Comparison of ENCODE assay signal across 27 cellular contexts in the genomic region with DNA sequence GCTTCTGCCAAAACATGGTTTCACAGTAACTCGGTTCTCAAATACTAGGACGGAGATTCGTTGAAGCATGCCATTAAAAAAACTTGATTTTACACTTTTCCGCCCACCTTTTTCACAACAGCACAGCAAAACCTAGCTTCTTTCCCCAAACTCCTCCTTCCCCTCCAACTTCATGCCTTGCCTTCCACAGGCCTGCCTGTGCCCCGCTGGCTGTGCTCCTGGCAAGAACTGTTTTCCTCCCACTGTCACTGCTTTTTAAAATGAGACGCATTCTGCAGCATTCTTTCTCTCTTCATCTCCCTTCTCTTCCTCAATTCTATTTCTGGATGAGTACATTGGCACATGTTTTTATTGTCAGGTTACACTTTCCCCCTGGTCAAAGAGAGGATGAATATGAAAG.
"Had no signal": no experiment of that assay in that cellular context is flagged by ENCODE, and none has a peak within 500 bp of the region (broad histone marks: within the 10 kb centered on the region; RNA-seq: fewer than 3 reads in every experiment).

No MANE protein-coding gene starts in this region.

- ATAC-seq: heart right ventricle; left colon; left lung; lower lobe of right lung; mucosa of descending colon; naive thymus-derived CD8-positive, alpha-beta T cell; pancreas; right cardiac atrium; sciatic nerve; stimulated activated naive B cell treated with anti-CD40 and anti-IgM and Interleukin-4, amounts not matched to agents 10 μg/mL and 1 μg/mL and 100 μg/mL, for 72 hours; stimulated activated naive CD8-positive, alpha-beta T cell treated with anti-CD3 and anti-CD28 coated beads, Interleukin-15, Interleukin-2, amounts not matched to agents 100 U/mL and 50 U/mL, for 24 hours had no signal

- H3K4me3 Mint-ChIP-seq: mesothelial cell of epicardium; naive thymus-derived CD8-positive, alpha-beta T cell; nephron; neural crest cell; stimulated activated naive B cell treated with anti-CD40 and anti-IgM and Interleukin-4, amounts not matched to agents 10 μg/mL and 1 μg/mL and 100 μg/mL, for 72 hours had no signal

- DNase-seq: heart right ventricle; kidney; left colon; left lung; lower lobe of right lung; mammary epithelial cell; mesenchymal stem cell; mucosa of descending colon; naive thymus-derived CD8-positive, alpha-beta T cell; nucleus accumbens; pancreas; retina; right cardiac atrium; stimulated activated CD4-positive, alpha-beta T cell treated with anti-CD3 and anti-CD28 coated beads, Interleukin-12 subunit alpha, Interleukin-12 subunit beta, amount 100 ng/mL, for 4 hours; stimulated activated CD4-positive, alpha-beta T cell treated with anti-CD3 and anti-CD28 coated beads, Interleukin-15, amount 100 ng/mL, for 24 hours; stimulated activated CD4-positive, alpha-beta T cell treated with anti-CD3 and anti-CD28 coated beads, Interleukin-2, amount 100 ng/mL, for 24 hours; stimulated activated CD4-positive, alpha-beta T cell treated with anti-CD3 and anti-CD28 coated beads, Interleukin-4, amount 100 ng/mL, for 1 hour; stimulated activated naive B cell treated with anti-CD40 and anti-IgM and Interleukin-4, amounts not matched to agents 10 μg/mL and 1 μg/mL and 100 μg/mL, for 72 hours; stimulated activated naive CD8-positive, alpha-beta T cell treated with anti-CD3 and anti-CD28 coated beads, Interleukin-15, Interleukin-2, amounts not matched to agents 100 U/mL and 50 U/mL, for 24 hours; stomach; tibial artery; trophoblast cell; uterus had no signal

- H3K4me1 Mint-ChIP-seq: neural crest cell; stimulated activated naive B cell treated with anti-CD40 and anti-IgM and Interleukin-4, amounts not matched to agents 10 μg/mL and 1 μg/mL and 100 μg/mL, for 72 hours had no signal

- H3K9me3 Mint-ChIP-seq: mesothelial cell of epicardium; neural crest cell; stimulated activated naive B cell treated with anti-CD40 and anti-IgM and Interleukin-4, amounts not matched to agents 10 μg/mL and 1 μg/mL and 100 μg/mL, for 72 hours had no signal

- H3K36me3 Mint-ChIP-seq: naive thymus-derived CD8-positive, alpha-beta T cell; stimulated activated naive B cell treated with anti-CD40 and anti-IgM and Interleukin-4, amounts not matched to agents 10 μg/mL and 1 μg/mL and 100 μg/mL, for 72 hours had no signal
